1 cellular context compared by ENCODE assay signal in the genomic region with DNA sequence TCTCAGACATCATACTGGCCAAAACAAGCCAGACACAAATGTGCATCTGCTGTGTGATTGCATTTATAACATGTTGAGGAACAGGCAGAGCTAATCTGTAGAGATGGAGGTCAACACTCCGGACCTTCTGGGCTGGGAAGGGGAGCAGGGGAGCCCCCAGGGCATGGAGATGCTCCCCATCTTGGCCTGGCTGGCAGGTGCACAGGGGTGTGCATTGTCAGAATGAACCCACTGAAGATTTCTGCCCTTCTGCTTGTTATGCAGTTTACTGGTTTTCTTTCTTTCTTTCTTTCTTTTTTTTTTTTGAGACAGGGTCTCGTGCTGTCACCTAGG.
TF ChIP-seq lines count a peak whose summit lies in the region.

No MANE protein-coding gene starts in this region.

TF ChIP-seq in HepG2, 621 proteins besides CTCF, POLR2A, EP300 and RAD21:
- TF ChIP-seq, protein P1, sequence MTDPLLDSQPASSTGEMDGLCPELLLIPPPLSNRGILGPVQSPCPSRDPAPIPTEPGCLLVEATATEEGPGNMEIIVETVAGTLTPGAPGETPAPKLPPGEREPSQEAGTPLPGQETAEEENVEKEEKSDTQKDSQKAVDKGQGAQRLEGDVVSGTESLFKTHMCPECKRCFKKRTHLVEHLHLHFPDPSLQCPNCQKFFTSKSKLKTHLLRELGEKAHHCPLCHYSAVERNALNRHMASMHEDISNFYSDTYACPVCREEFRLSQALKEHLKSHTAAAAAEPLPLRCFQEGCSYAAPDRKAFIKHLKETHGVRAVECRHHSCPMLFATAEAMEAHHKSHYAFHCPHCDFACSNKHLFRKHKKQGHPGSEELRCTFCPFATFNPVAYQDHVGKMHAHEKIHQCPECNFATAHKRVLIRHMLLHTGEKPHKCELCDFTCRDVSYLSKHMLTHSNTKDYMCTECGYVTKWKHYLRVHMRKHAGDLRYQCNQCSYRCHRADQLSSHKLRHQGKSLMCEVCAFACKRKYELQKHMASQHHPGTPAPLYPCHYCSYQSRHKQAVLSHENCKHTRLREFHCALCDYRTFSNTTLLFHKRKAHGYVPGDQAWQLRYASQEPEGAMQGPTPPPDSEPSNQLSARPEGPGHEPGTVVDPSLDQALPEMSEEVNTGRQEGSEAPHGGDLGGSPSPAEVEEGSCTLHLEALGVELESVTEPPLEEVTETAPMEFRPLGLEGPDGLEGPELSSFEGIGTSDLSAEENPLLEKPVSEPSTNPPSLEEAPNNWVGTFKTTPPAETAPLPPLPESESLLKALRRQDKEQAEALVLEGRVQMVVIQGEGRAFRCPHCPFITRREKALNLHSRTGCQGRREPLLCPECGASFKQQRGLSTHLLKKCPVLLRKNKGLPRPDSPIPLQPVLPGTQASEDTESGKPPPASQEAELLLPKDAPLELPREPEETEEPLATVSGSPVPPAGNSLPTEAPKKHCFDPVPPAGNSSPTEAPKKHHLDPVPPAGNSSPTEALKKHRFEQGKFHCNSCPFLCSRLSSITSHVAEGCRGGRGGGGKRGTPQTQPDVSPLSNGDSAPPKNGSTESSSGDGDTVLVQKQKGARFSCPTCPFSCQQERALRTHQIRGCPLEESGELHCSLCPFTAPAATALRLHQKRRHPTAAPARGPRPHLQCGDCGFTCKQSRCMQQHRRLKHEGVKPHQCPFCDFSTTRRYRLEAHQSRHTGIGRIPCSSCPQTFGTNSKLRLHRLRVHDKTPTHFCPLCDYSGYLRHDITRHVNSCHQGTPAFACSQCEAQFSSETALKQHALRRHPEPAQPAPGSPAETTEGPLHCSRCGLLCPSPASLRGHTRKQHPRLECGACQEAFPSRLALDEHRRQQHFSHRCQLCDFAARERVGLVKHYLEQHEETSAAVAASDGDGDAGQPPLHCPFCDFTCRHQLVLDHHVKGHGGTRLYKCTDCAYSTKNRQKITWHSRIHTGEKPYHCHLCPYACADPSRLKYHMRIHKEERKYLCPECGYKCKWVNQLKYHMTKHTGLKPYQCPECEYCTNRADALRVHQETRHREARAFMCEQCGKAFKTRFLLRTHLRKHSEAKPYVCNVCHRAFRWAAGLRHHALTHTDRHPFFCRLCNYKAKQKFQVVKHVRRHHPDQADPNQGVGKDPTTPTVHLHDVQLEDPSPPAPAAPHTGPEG (CRISPR knock-in tag; IDR thresholded peaks at IDR 0.05): no peak
- TF ChIP-seq ZBTB7B (CRISPR knock-in tag; IDR thresholded peaks at IDR 0.05): no peak
- TF ChIP-seq CREM (IDR thresholded peaks at IDR 0.05): no peak
- TF ChIP-seq CREM (CRISPR knock-in tag; IDR thresholded peaks at IDR 0.05): no peak
- TF ChIP-seq CBX2 (IDR thresholded peaks at IDR 0.05; ENCODE audit: low read depth, low read length): no peak
- TF ChIP-seq CBX2 (CRISPR knock-in tag; IDR thresholded peaks at IDR 0.05; ENCODE audit: low read depth): no peak
- TF ChIP-seq NFRKB (IDR thresholded peaks at IDR 0.05): no peak
- no peak for TF ChIP-seq ZMYM2 (CRISPR knock-in tag; IDR thresholded peaks at IDR 0.05)
- no peak for TF ChIP-seq SKI (IDR thresholded peaks at IDR 0.05; ENCODE audit: partially characterized antibody)
- TF ChIP-seq RBM22 (optimal IDR thresholded peaks at IDR 0.05; ENCODE audit: low read length): no peak
- no peak for TF ChIP-seq ETV6 (CRISPR knock-in tag; conservative IDR thresholded peaks at IDR 0.05)
- no peak for TF ChIP-seq SNRNP70 (IDR thresholded peaks at IDR 0.05; ENCODE audit: low read depth, low read length)
- TF ChIP-seq SPEN (CRISPR knock-in tag; IDR thresholded peaks at IDR 0.05; ENCODE audit: low read depth): no peak
- TF ChIP-seq HNRNPUL1 (IDR thresholded peaks at IDR 0.05; ENCODE audit: low read depth, low read length): no peak
- TF ChIP-seq, protein P2, sequence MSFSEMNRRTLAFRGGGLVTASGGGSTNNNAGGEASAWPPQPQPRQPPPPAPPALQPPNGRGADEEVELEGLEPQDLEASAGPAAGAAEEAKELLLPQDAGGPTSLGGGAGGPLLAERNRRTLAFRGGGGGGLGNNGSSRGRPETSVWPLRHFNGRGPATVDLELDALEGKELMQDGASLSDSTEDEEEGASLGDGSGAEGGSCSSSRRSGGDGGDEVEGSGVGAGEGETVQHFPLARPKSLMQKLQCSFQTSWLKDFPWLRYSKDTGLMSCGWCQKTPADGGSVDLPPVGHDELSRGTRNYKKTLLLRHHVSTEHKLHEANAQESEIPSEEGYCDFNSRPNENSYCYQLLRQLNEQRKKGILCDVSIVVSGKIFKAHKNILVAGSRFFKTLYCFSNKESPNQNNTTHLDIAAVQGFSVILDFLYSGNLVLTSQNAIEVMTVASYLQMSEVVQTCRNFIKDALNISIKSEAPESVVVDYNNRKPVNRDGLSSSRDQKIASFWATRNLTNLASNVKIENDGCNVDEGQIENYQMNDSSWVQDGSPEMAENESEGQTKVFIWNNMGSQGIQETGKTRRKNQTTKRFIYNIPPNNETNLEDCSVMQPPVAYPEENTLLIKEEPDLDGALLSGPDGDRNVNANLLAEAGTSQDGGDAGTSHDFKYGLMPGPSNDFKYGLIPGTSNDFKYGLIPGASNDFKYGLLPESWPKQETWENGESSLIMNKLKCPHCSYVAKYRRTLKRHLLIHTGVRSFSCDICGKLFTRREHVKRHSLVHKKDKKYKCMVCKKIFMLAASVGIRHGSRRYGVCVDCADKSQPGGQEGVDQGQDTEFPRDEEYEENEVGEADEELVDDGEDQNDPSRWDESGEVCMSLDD (CRISPR knock-in tag; IDR thresholded peaks at IDR 0.05; ENCODE audit: borderline replicate concordance): no peak
- no peak for TF ChIP-seq PAF1 (CRISPR knock-in tag; IDR thresholded peaks at IDR 0.05)
- no peak for TF ChIP-seq ZNF121 (CRISPR knock-in tag; IDR thresholded peaks at IDR 0.05)
- TF ChIP-seq SALL2 (CRISPR knock-in tag; IDR thresholded peaks at IDR 0.05): no peak
- no peak for TF ChIP-seq ZNF773 (CRISPR knock-in tag; IDR thresholded peaks at IDR 0.05; ENCODE audit: borderline replicate concordance)
